22 cellular contexts compared by ENCODE assay signal in genomic region chr11:125239585-125240331, GRCh38.
DNase-seq lines count a peak whose midpoint lies in the region; ATAC-seq and TF ChIP-seq lines count a peak whose summit lies in the region.
"Had no signal": no experiment of that assay in that cellular context is flagged by ENCODE, and none has a peak within 500 bp of the region (broad histone marks: within the 10 kb centered on the region; RNA-seq: fewer than 3 reads in every experiment).

No MANE protein-coding gene starts in this region.

- peaks cover 25% of the 10 kb centered on the region for H3K4me1 Mint-ChIP-seq in chondrocyte (ENCODE audit: low read depth)
- H3K4me1 Mint-ChIP-seq: IgD-negative memory B cell had no signal

- H3K27me3 Mint-ChIP-seq in chondrocyte (ENCODE audit: low read depth): no peaks in the 10 kb centered on the region

- ATAC-seq in HG02798 (IDR thresholded peaks at IDR 0.05; ENCODE audit: poor library complexity, unreplicated experiment): no peak
- ATAC-seq in GM21367 (IDR thresholded peaks at IDR 0.05; ENCODE audit: unreplicated experiment): no peak

- H3K4me3 Mint-ChIP-seq in chondrocyte (ENCODE audit: unreplicated experiment): no peak overlapping the region
- H3K4me3 Mint-ChIP-seq: CD4-positive, alpha-beta T cell; IgD-negative memory B cell had no signal

- TF ChIP-seq CTCF in chondrocyte (IDR thresholded peaks at IDR 0.05): no peak

- peak overlapping the region; percentile 10 for H3K27ac ChIP-seq in cingulate gyrus (ENCODE audit: low read depth, low read length)
- peak overlapping the region; percentile 75 for H3K27ac ChIP-seq in temporal lobe (ENCODE audit: low read depth, low read length)
- H3K27ac ChIP-seq: BLaER1, GM23248, RWPE1 had no signal

- DNase-seq in NCI-H526 treated with DMSO at 0.1 percent for 48 hours (lab: John Stamatoyannopoulos, UW): peak; percentile 51
- peak; percentile 65 for DNase-seq in iPS-NIHi11 (ENCODE audit: low spot score)
- no peak for DNase-seq in chondrocyte (ENCODE audit: low spot score)
- no peak for DNase-seq in NCI-H446 treated with DMSO at 0.1 percent for 48 hours (lab: John Stamatoyannopoulos, UW)
- DNase-seq: CD4-positive, alpha-beta T cell; COR-L47; DMS79 treated with DMSO at 0.1 percent for 48 hours; GM23248; MV-4-11; NCI-H1105 treated with DMSO at 0.1 percent for 48 hours; NCI-H2081; NCI-H2171 treated with DMSO at 0.1 percent for 48 hours; NCI-H748 treated with DMSO at 0.1 percent for 48 hours; SHP77 treated with DMSO at 0.1 percent for 48 hours; SK-N-SH had no signal

- H3K27ac Mint-ChIP-seq in chondrocyte (ENCODE audit: unreplicated experiment): no peak overlapping the region
- H3K27ac Mint-ChIP-seq: CD4-positive, alpha-beta T cell; IgD-negative memory B cell had no signal

- H3K36me3 Mint-ChIP-seq in chondrocyte (ENCODE audit: low read depth): peaks cover 24% of the 10 kb centered on the region

- peaks cover 4% of the 10 kb centered on the region for H3K9me3 Mint-ChIP-seq in chondrocyte (ENCODE audit: low read depth)
- H3K9me3 Mint-ChIP-seq: CD4-positive, alpha-beta T cell had no signal

Comparison
In these comparisons a context has a peak if more than half of its experiments do, and no peak if none do; other contexts are left out.
1. DNase-seq: peak in NCI-H526 treated with DMSO at 0.1 percent for 48 hours (single experiment) and iPS-NIHi11 (single experiment); none in chondrocyte (single experiment) and NCI-H446 treated with DMSO at 0.1 percent for 48 hours (single experiment).